In the genomic region with DNA sequence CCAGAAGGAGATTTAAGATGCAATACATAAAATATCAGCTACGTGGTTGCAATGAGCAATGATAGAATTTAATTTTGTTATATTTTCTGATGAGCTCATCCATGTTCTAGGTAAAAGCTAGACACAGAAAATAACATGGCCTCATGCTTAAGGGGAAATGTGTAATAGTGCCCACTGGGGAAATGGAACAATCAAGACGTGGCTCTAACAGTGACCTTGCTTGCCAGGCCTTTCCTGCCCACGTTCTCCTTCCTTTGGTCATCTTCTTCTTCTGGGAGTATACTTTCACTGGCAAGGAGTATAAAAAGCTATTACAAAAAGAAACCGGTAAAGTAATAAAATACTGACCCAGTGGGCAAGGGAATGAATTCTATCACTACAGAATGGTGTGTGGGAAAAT, we compare ENCODE assay signal across 35 cellular contexts.
"Had no signal": no experiment of that assay in that cellular context is flagged by ENCODE, and none has a peak within 500 bp of the region (broad histone marks: within the 10 kb centered on the region; RNA-seq: fewer than 3 reads in every experiment).

No MANE protein-coding gene starts in this region.

- H3K27me3 ChIP-seq: MG63 had no signal

- DNase-seq: Karpas-422, Kasumi-1, KG1, MG63, MM.1S, MV-4-11, NCI-H1048, NCI-H1092, NCI-H1092 treated with DMSO at 0.1 percent for 48 hours, NCI-H1105, NCI-H1105 treated with DMSO at 0.1 percent for 48 hours, NCI-H1417, NCI-H1417 treated with DMSO at 0.1 percent for 48 hours, NCI-H1436, NCI-H1436 treated with DMSO at 0.1 percent for 48 hours, NCI-H146, NCI-H1694, NCI-H1694 treated with DMSO at 0.1 percent for 48 hours, NCI-H187, NCI-H187 treated with DMSO at 0.1 percent for 48 hours, NCI-H1930, NCI-H2029, NCI-H2029 treated with DMSO at 0.1 percent for 48 hours, NCI-H2081, NCI-H2081 treated with DMSO at 0.1 percent for 48 hours, NCI-H2107, NCI-H2171, NCI-H2171 treated with DMSO at 0.1 percent for 48 hours, NCI-H2227 treated with DMSO at 0.1 percent for 48 hours, NCI-H226, NCI-H345, NCI-H446, NCI-H446 treated with DMSO at 0.1 percent for 48 hours, NCI-H510A had no signal

- H3K4me2 ChIP-seq: KMS-11 had no signal

- H3K4me3 ChIP-seq: MG63 had no signal

- H3K9me3 ChIP-seq: MG63 had no signal

- H3K9ac ChIP-seq: KMS-11 had no signal

- H3K36me3 ChIP-seq: MG63 had no signal

- H3K27ac ChIP-seq: KMS-11 had no signal
